9 cellular contexts compared by ENCODE assay signal in the genomic region with DNA sequence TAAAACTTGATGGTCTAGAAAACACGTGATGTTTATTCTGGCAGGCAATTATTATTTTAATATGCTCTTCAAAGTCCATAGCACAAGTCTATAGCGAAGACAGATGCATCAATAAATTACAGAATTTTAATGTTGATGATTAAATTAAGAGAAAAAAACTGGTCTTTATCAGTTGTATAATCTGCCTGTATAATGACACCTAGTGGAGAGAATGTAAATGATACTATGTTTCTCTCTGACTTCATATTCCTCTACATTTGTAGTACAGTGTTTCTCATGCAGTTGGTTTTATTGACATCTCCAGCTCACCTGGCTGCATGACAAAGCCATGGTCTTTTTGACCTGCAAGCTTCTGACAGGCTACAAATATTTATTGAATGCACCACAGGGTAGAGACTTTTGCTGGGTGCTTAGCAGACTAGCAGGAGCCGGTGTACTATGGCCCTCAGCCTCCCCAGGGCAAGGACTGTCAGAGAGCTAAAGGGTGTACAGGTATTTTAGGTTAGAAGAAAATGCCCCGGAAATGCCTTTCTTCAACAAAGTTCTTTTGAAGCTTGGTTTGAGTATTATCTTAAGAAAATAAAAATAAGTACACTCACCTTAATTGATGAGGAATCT.
DNase-seq lines count a peak whose midpoint lies in the region; ATAC-seq and TF ChIP-seq lines count a peak whose summit lies in the region.
"Had no signal": no experiment of that assay in that cellular context is flagged by ENCODE, and none has a peak within 500 bp of the region (broad histone marks: within the 10 kb centered on the region; RNA-seq: fewer than 3 reads in every experiment).

No MANE protein-coding gene starts in this region.

- no peaks in the 10 kb centered on the region for H3K27me3 ChIP-seq in suprapubic skin
- no peaks in the 10 kb centered on the region for H3K27me3 ChIP-seq in CD8-positive, alpha-beta memory T cell (ENCODE audit: insufficient read depth, low read length, poor library complexity, severe bottlenecking)
- H3K27me3 ChIP-seq: esophagus squamous epithelium had no signal

- peaks cover 3 to 5% of the 10 kb centered on the region in 2 donors for H3K27me3 Mint-ChIP-seq in CD8-positive, alpha-beta memory T cell
- H3K27me3 Mint-ChIP-seq in natural killer cell treated with Interleukin-12 subunit alpha and Interleukin-12 subunit beta and Interleukin-15 and Interleukin-18, amount 100 ng/mL, for 72 hours = no peaks in the 10 kb centered on the region

- POLR2A ChIA-PET in CD8-positive, alpha-beta memory T cell (lab: Charles Lee) = no interaction called here

- H3K9me3 ChIP-seq in suprapubic skin = no peaks in the 10 kb centered on the region
- no peaks in the 10 kb centered on the region for H3K9me3 ChIP-seq in CD8-positive, alpha-beta memory T cell (ENCODE audit: low read length)
- H3K9me3 ChIP-seq: esophagus squamous epithelium had no signal

- no peak overlapping the region for H3K27ac Mint-ChIP-seq in CD8-positive, alpha-beta memory T cell
- no peak overlapping the region for H3K27ac Mint-ChIP-seq in natural killer cell treated with Interleukin-12 subunit alpha and Interleukin-12 subunit beta and Interleukin-15 and Interleukin-18, amount 100 ng/mL, for 72 hours

- no peaks in the 10 kb centered on the region for H3K36me3 Mint-ChIP-seq in CD8-positive, alpha-beta memory T cell
- no peaks in the 10 kb centered on the region for H3K36me3 Mint-ChIP-seq in natural killer cell treated with Interleukin-12 subunit alpha and Interleukin-12 subunit beta and Interleukin-15 and Interleukin-18, amount 100 ng/mL, for 72 hours

- 64% methylated on average over 4 of the region's 4 CpGs for WGBS in suprapubic skin

- H3K4me3 Mint-ChIP-seq in CD8-positive, alpha-beta memory T cell = no peak overlapping the region
- H3K4me3 Mint-ChIP-seq in natural killer cell treated with Interleukin-12 subunit alpha and Interleukin-12 subunit beta and Interleukin-15 and Interleukin-18, amount 100 ng/mL, for 72 hours = no peak overlapping the region

- H3K36me3 ChIP-seq in suprapubic skin = no peaks in the 10 kb centered on the region
- H3K36me3 ChIP-seq in CD8-positive, alpha-beta memory T cell (ENCODE audit: insufficient read depth, low read length) = no peaks in the 10 kb centered on the region
- H3K36me3 ChIP-seq: esophagus squamous epithelium had no signal

- DNase-seq in NCI-H2196 (lab: John Stamatoyannopoulos, UW; ENCODE audit: unreplicated experiment) = peak; percentile 15
- DNase-seq in NCI-H2196 treated with DMSO at 0.1 percent for 48 hours (lab: John Stamatoyannopoulos, UW; ENCODE audit: unreplicated experiment) = no peak
- peak; percentile 20 for DNase-seq in M059J (ENCODE audit: low read depth)
- DNase-seq in choroid plexus epithelial cell (ENCODE audit: low read depth) = peak; percentile 47
- DNase-seq in renal cortical epithelial cell (ENCODE audit: low read depth) = peak; percentile 48
- no peak for DNase-seq in suprapubic skin (ENCODE audit: low spot score in 2 of 2)
- no peak for DNase-seq in CD8-positive, alpha-beta memory T cell
- no peak for DNase-seq in natural killer cell treated with Interleukin-12 subunit alpha and Interleukin-12 subunit beta and Interleukin-15 and Interleukin-18, amount 100 ng/mL, for 72 hours (ENCODE audit: low spot score)
- DNase-seq: esophagus squamous epithelium had no signal

- H3K4me3 ChIP-seq in choroid plexus epithelial cell (ENCODE audit: low read depth, low read length) (no peak overlapping the region), suprapubic skin (no peak overlapping the region)
- no peak overlapping the region for H3K4me3 ChIP-seq in CD8-positive, alpha-beta memory T cell (ENCODE audit: low read length)
- H3K4me3 ChIP-seq: esophagus squamous epithelium had no signal

- H3K4me1 ChIP-seq in suprapubic skin = no peaks in the 10 kb centered on the region
- H3K4me1 ChIP-seq in CD8-positive, alpha-beta memory T cell (ENCODE audit: insufficient read depth, low read length) = no peaks in the 10 kb centered on the region
- H3K4me1 ChIP-seq: esophagus squamous epithelium had no signal

- H3K27ac ChIP-seq in suprapubic skin = no peak overlapping the region
- no peak overlapping the region for H3K27ac ChIP-seq in CD8-positive, alpha-beta memory T cell (ENCODE audit: low read depth, low read length)
- H3K27ac ChIP-seq: esophagus squamous epithelium had no signal

- no peaks in the 10 kb centered on the region for H3K4me1 Mint-ChIP-seq in CD8-positive, alpha-beta memory T cell
- no peaks in the 10 kb centered on the region for H3K4me1 Mint-ChIP-seq in natural killer cell treated with Interleukin-12 subunit alpha and Interleukin-12 subunit beta and Interleukin-15 and Interleukin-18, amount 100 ng/mL, for 72 hours (ENCODE audit: low read depth in 2 of 2)

- TF ChIP-seq EP300 in suprapubic skin (IDR thresholded peaks at IDR 0.05) = no peak

- TF ChIP-seq CTCF in choroid plexus epithelial cell (conservative IDR thresholded peaks at IDR 0.05; ENCODE audit: low read depth, low read length) = peak; percentile 51
- no peak for TF ChIP-seq CTCF in suprapubic skin (IDR thresholded peaks at IDR 0.05)

- ATAC-seq in natural killer cell treated with Interleukin-12 subunit alpha and Interleukin-12 subunit beta and Interleukin-15 and Interleukin-18, amount 100 ng/mL, for 72 hours = no peak

- CTCF ChIA-PET in CD8-positive, alpha-beta memory T cell (lab: Charles Lee) = no interaction called here

- no peak for TF ChIP-seq POLR2A in suprapubic skin (IDR thresholded peaks at IDR 0.05)

- peaks cover 0 to 2% (median 0%) of the 10 kb centered on the region in 5 donors for H3K9me3 Mint-ChIP-seq in CD8-positive, alpha-beta memory T cell
- peaks cover 8% of the 10 kb centered on the region for H3K9me3 Mint-ChIP-seq in natural killer cell treated with Interleukin-12 subunit alpha and Interleukin-12 subunit beta and Interleukin-15 and Interleukin-18, amount 100 ng/mL, for 72 hours

Comparison
In these comparisons a context has a peak if more than half of its experiments do, and no peak if none do; other contexts are left out.
1. DNase-seq: peak in NCI-H2196 (single experiment), M059J (single experiment), choroid plexus epithelial cell (single experiment) and renal cortical epithelial cell (single experiment); none in NCI-H2196 treated with DMSO at 0.1 percent for 48 hours (single experiment), suprapubic skin (0 of 2), CD8-positive, alpha-beta memory T cell (0 of 5) and natural killer cell treated with Interleukin-12 subunit alpha and Interleukin-12 subunit beta and Interleukin-15 and Interleukin-18, amount 100 ng/mL, for 72 hours (single experiment).